9 cellular contexts compared by ENCODE assay signal in the genomic region with DNA sequence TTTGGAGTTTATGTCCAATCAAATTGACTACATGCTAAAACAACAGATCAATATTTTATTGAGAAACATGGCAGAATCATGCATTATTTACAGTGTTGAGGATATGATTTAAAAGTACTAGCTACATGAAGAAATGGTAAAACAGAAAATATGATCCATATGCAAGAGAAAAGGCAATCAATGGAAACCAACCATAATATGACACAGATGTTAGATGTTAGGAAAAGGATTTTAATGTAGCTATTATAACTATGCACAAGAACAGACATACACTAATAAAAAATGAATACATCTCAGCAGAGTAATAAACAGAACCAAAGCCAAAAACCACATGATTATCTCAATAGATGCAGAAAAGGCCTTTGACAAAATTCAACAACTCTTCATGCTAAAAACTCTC.
"Had no signal": no experiment of that assay in that cellular context is flagged by ENCODE, and none has a peak within 500 bp of the region (broad histone marks: within the 10 kb centered on the region; RNA-seq: fewer than 3 reads in every experiment).

No MANE protein-coding gene starts in this region.

- H3K36me3 ChIP-seq: HAP-1 had no signal

- H3K27me3 Mint-ChIP-seq: IgD-negative memory B cell had no signal

- H3K9ac ChIP-seq: GM23248 had no signal

- H3K27ac Mint-ChIP-seq: HFFc6, IgD-negative memory B cell had no signal

- H3K4me3 Mint-ChIP-seq: HFFc6, IgD-negative memory B cell had no signal

- H3K9me3 Mint-ChIP-seq: HFFc6 had no signal

- H2AFZ ChIP-seq: GM23248 had no signal

- H3K4me3 ChIP-seq: GM23248, HAP-1 had no signal

- H3K27ac ChIP-seq: GM23248, HL-60 had no signal

- ATAC-seq: HCT116, HepG2 had no signal

- H3K36me3 Mint-ChIP-seq: IgD-negative memory B cell had no signal

- H3K4me1 ChIP-seq: HAP-1 had no signal

- H3K9me3 ChIP-seq: HAP-1 had no signal

- H3K4me1 Mint-ChIP-seq: IgD-negative memory B cell had no signal

- DNase-seq: GM23248, GOT3, H7, HFFc6 had no signal
